Comparison of ENCODE assay signal across 8 cellular contexts in genomic region chr20:433300-433975, GRCh38. TPM values are rescaled to one million over a fixed set of nuclear protein-coding genes. Genes with fewer than 3 reads are reported as not detected.
DNase-seq lines count a peak whose midpoint lies in the region; ATAC-seq lines count a peak whose summit lies in the region.

No MANE protein-coding gene starts in this region.

- DNase-seq in activated CD4-positive, alpha-beta T cell treated with anti-CD3 and anti-CD28 coated beads for 1 hour = peak; percentile 45
- DNase-seq in stimulated activated CD8-positive, alpha-beta memory T cell treated with anti-CD3 and anti-CD28 coated beads, Interleukin-2, amount 100 ng/mL, for 48 hours (ENCODE audit: low read depth in 2 of 2) = peak; percentile 54 to 59
- no peak for DNase-seq in midbrain (lab: John Stamatoyannopoulos, UW)
- no peak for DNase-seq in NCI-H748 treated with DMSO at 0.1 percent for 48 hours (lab: John Stamatoyannopoulos, UW)
- no peak for DNase-seq in ecto neural progenitor cell (ENCODE audit: low spot score)

- peak; percentile 94 for ATAC-seq in GM19043 (IDR thresholded peaks at IDR 0.05; ENCODE audit: low read depth, unreplicated experiment)
- ATAC-seq in HG03045 (IDR thresholded peaks at IDR 0.05; ENCODE audit: unreplicated experiment) = peak; percentile 77
- peak; percentile 75 for ATAC-seq in esophagus mucosa

RNA-seq across cellular contexts. Expression of gene RBCK1, which starts 25.3 kb away (rescaled TPM):
- 55.2 TPM for total RNA-seq in esophagus mucosa

RNA-seq across cellular contexts. Expression of gene TBC1D20, which starts 28.9 kb away (rescaled TPM):
- 18.8 TPM for total RNA-seq in esophagus mucosa

RNA-seq across cellular contexts. Expression of gene TRIB3, which starts 52.9 kb away (rescaled TPM):
- 58.0 TPM for total RNA-seq in esophagus mucosa

Comparison
In these comparisons a context has a peak if more than half of its experiments do, and no peak if none do; other contexts are left out.
1. DNase-seq: peak in activated CD4-positive, alpha-beta T cell treated with anti-CD3 and anti-CD28 coated beads for 1 hour (single experiment) and stimulated activated CD8-positive, alpha-beta memory T cell treated with anti-CD3 and anti-CD28 coated beads, Interleukin-2, amount 100 ng/mL, for 48 hours (2 of 2); none in midbrain (single experiment), NCI-H748 treated with DMSO at 0.1 percent for 48 hours (single experiment) and ecto neural progenitor cell (single experiment).
2. Peak in every context shown above with its lines, with median percentiles within 50 percentile points of each other: ATAC-seq.